Comparison of ENCODE assay signal across 12 cellular contexts in genomic region chr6:11613858-11614257, GRCh38.
DNase-seq lines count a peak whose midpoint lies in the region; ATAC-seq and TF ChIP-seq lines count a peak whose summit lies in the region.
"Had no signal": no experiment of that assay in that cellular context is flagged by ENCODE, and none has a peak within 500 bp of the region (broad histone marks: within the 10 kb centered on the region; RNA-seq: fewer than 3 reads in every experiment).

No MANE protein-coding gene starts in this region.

- H3K4me1 ChIP-seq in SJSA1 (replicated peaks) (peaks cover 66% of the 10 kb centered on the region), MM.1S (ENCODE audit: low read length) (no peaks in the 10 kb centered on the region)

- H3K4me3 Mint-ChIP-seq in activated CD8-positive, alpha-beta T cell treated with anti-CD3 and anti-CD28 coated beads for 36 hours, result no peak overlapping the region

- H3K27me3 ChIP-seq in SJSA1 (replicated peaks), result no peaks in the 10 kb centered on the region
- H3K27me3 ChIP-seq in MM.1S (replicated peaks; ENCODE audit: insufficient read depth, low read length), result no peaks in the 10 kb centered on the region

- H3K27ac ChIP-seq in SJSA1 (peak overlapping the region; percentile 99), MM.1S (ENCODE audit: low read length) (no peak overlapping the region)

- H3K27ac Mint-ChIP-seq in activated CD8-positive, alpha-beta T cell treated with anti-CD3 and anti-CD28 coated beads for 36 hours, result no peak overlapping the region
- H3K27ac Mint-ChIP-seq: progenitor cell of endocrine pancreas had no signal

- CTCF ChIA-PET in activated CD8-positive, alpha-beta T cell treated with anti-CD3 and anti-CD28 coated beads for 36 hours (lab: Charles Lee), result no interaction called here

- no peaks in the 10 kb centered on the region for H4K20me1 ChIP-seq in MM.1S (ENCODE audit: insufficient read depth, low read length)

- H3K9ac ChIP-seq in MM.1S (ENCODE audit: low read length), result no peak overlapping the region

- H3K4me1 Mint-ChIP-seq in activated CD8-positive, alpha-beta T cell treated with anti-CD3 and anti-CD28 coated beads for 36 hours (ENCODE audit: low read depth), result no peaks in the 10 kb centered on the region

- no peak overlapping the region for H3K4me2 ChIP-seq in MM.1S (ENCODE audit: low read depth, low read length)

- no peak for TF ChIP-seq CTCF in fibroblast of mammary gland (conservative IDR thresholded peaks at IDR 0.05; ENCODE audit: control insufficient read depth, insufficient read depth, low read depth, low read length)
- no peak for TF ChIP-seq CTCF in activated CD8-positive, alpha-beta T cell treated with anti-CD3 and anti-CD28 coated beads for 36 hours (IDR thresholded peaks at IDR 0.05)
- no peak for TF ChIP-seq CTCF in MM.1S (IDR thresholded peaks at IDR 0.05; ENCODE audit: low read length)

- H3K79me2 ChIP-seq in MM.1S (ENCODE audit: low read length), result no peaks in the 10 kb centered on the region

- DNase-seq in Daoy (ENCODE audit: low read depth), result peak; percentile 92
- DNase-seq in SJSA1 (ENCODE audit: low read depth in 1 of 2, low spot score in 2 of 2), result peak; percentile 90 to 93
- DNase-seq in fibroblast of mammary gland (ENCODE audit: low read depth), result peak; percentile 76
- peak; percentile 94 for DNase-seq in renal cortical epithelial cell (ENCODE audit: low read depth)
- no peak for DNase-seq in NCI-H526 treated with DMSO at 0.1 percent for 48 hours (lab: John Stamatoyannopoulos, UW)
- DNase-seq in activated CD8-positive, alpha-beta T cell treated with anti-CD3 and anti-CD28 coated beads for 36 hours, result no peak
- no peak for DNase-seq in HuH-7.5 (ENCODE audit: low spot score)
- DNase-seq in MM.1S, result no peak
- DNase-seq: activated CD8-positive, alpha-beta memory T cell treated with anti-CD3 and anti-CD28 coated beads for 24 hours; cerebellar nuclear complex; NCI-H2081 had no signal

- no peak overlapping the region for H2AFZ ChIP-seq in MM.1S (ENCODE audit: low read length)

- POLR2A ChIA-PET in activated CD8-positive, alpha-beta T cell treated with anti-CD3 and anti-CD28 coated beads for 36 hours (lab: Charles Lee), result no interaction called here

- no peaks in the 10 kb centered on the region for H3K36me3 Mint-ChIP-seq in activated CD8-positive, alpha-beta T cell treated with anti-CD3 and anti-CD28 coated beads for 36 hours (ENCODE audit: low read depth)

- H3F3A ChIP-seq in MM.1S (ENCODE audit: insufficient read depth, low read length), result no peaks in the 10 kb centered on the region

- ATAC-seq in activated CD8-positive, alpha-beta T cell treated with anti-CD3 and anti-CD28 coated beads for 36 hours, result no peak

- intact Hi-C loops in activated CD8-positive, alpha-beta T cell treated with anti-CD3 and anti-CD28 coated beads for 36 hours (cut with micrococcal nuclease), result no loop called here

- H3K9me2 ChIP-seq in MM.1S (replicated peaks; ENCODE audit: insufficient read depth, low read length), result no peaks in the 10 kb centered on the region

- H3K4me3 ChIP-seq in SJSA1 (no peak overlapping the region), fibroblast of mammary gland (ENCODE audit: control insufficient read depth, low read depth, low read length) (no peak overlapping the region), MM.1S (ENCODE audit: low read length) (no peak overlapping the region)

- H3K9me3 ChIP-seq in SJSA1 (replicated peaks), result no peaks in the 10 kb centered on the region
- no peaks in the 10 kb centered on the region for H3K9me3 ChIP-seq in MM.1S (replicated peaks; ENCODE audit: insufficient read depth, low read length)

- H3K36me3 ChIP-seq in SJSA1 (peaks cover 4% of the 10 kb centered on the region; the same call in 1 of the 2 replicates), MM.1S (replicated peaks; ENCODE audit: insufficient read depth, low read length) (no peaks in the 10 kb centered on the region)

- H3K27me3 Mint-ChIP-seq in activated CD8-positive, alpha-beta T cell treated with anti-CD3 and anti-CD28 coated beads for 36 hours, result peaks cover 2% of the 10 kb centered on the region
- H3K27me3 Mint-ChIP-seq: progenitor cell of endocrine pancreas had no signal

- H3K9me3 Mint-ChIP-seq in activated CD8-positive, alpha-beta T cell treated with anti-CD3 and anti-CD28 coated beads for 36 hours, result no peaks in the 10 kb centered on the region

Comparison
In these comparisons a context has a peak if more than half of its experiments do, and no peak if none do; other contexts are left out.
1. DNase-seq: peak in Daoy (single experiment), SJSA1 (2 of 2), fibroblast of mammary gland (single experiment) and renal cortical epithelial cell (single experiment); none in NCI-H526 treated with DMSO at 0.1 percent for 48 hours (single experiment), activated CD8-positive, alpha-beta T cell treated with anti-CD3 and anti-CD28 coated beads for 36 hours (single experiment), HuH-7.5 (single experiment) and MM.1S (single experiment).